ENCODE assay signal across 16 cellular contexts in the genomic region with DNA sequence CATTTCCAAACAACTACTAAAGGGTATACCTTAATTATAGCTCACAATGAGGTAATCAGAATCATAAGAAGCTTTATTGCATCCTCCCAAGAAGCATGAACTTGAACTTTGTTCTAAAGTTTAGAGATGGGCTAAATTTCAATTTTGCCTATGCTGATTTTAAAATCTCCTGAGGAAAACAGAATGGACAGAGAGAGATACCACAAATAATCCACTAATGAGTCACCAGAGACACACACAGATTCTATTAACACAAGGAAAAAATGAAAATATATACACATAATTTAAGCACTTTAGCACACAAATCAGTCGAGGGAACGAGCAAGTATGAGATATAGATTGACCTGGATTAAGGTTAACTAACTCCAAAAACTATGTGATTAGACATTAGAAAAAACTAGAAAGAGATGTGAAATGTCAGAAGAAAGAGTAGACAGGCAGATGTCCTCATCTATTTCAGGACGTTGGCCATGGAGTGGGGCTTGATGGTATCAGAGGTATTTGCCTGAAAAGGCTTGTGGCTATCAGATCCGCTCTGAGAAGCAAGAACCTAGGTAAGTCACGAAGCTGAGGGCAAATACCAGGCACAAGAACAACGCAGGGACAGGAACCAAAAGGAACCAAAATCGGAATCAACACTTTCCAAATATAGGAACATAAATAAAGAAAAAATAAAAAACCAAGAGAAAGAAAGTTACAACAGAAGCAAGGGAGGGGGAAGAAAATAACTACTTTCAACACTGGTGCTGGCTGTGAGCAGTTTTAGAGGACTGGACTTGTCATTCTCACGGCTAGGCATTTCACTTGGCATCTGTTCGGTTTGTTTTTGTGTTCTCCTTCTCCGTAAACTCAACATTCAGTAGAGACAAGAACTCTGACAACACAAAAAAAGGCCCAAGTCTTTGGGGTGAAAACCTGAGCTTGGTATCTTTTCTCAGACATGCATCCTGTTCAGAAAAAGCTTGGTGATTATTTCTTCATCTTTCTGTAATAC.
DNase-seq lines count a peak whose midpoint lies in the region; ATAC-seq and TF ChIP-seq lines count a peak whose summit lies in the region.
"Had no signal": no experiment of that assay in that cellular context is flagged by ENCODE, and none has a peak within 500 bp of the region (broad histone marks: within the 10 kb centered on the region; RNA-seq: fewer than 3 reads in every experiment).

No MANE protein-coding gene starts in this region.

- H3K9me3 ChIP-seq in trophoblast cell (ENCODE audit: insufficient read depth, low read depth, low read length), result no peaks in the 10 kb centered on the region

- no peak overlapping the region for H2BK5ac ChIP-seq in trophoblast cell (ENCODE audit: low read depth, low read length, poor library complexity)

- no peak overlapping the region for H3K27ac ChIP-seq in trophoblast cell (ENCODE audit: low read depth, low read length)
- H3K27ac ChIP-seq: A549 had no signal

- ATAC-seq in GM21529 (IDR thresholded peaks at IDR 0.05; ENCODE audit: unreplicated experiment), result no peak
- ATAC-seq: A549, PC-3 had no signal

- no peak overlapping the region for H4K91ac ChIP-seq in trophoblast cell (ENCODE audit: low read depth, low read length)

- no peaks in the 10 kb centered on the region for H3K79me1 ChIP-seq in trophoblast cell (ENCODE audit: low read length)

- no peaks in the 10 kb centered on the region for H3K27me3 ChIP-seq in trophoblast cell (ENCODE audit: insufficient read depth, low read length)

- H2BK12ac ChIP-seq in trophoblast cell (ENCODE audit: low read length), result no peak overlapping the region

- H3K79me2 ChIP-seq in trophoblast cell (ENCODE audit: control insufficient read depth, insufficient read depth, low read length, poor library complexity), result no peaks in the 10 kb centered on the region

- H3K23ac ChIP-seq in trophoblast cell (ENCODE audit: low read length), result no peak overlapping the region

- no peak overlapping the region for H3K4ac ChIP-seq in trophoblast cell (ENCODE audit: low read depth, low read length)

- no peak overlapping the region for H2AFZ ChIP-seq in trophoblast cell (ENCODE audit: insufficient read depth, low read length, poor library complexity)

- no peak overlapping the region for H2AK5ac ChIP-seq in trophoblast cell (ENCODE audit: low read length)

- no peak overlapping the region for H3K18ac ChIP-seq in trophoblast cell (ENCODE audit: low read length)

- H3K36me3 ChIP-seq in trophoblast cell (ENCODE audit: control insufficient read depth in 1 of 2, insufficient read depth in 2 of 2, low read length in 2 of 2), result no peaks in the 10 kb centered on the region

- H3K9ac ChIP-seq in trophoblast cell (ENCODE audit: low read length), result no peak overlapping the region

- H4K12ac ChIP-seq in trophoblast cell (ENCODE audit: low read depth, low read length), result no peak overlapping the region

- no peaks in the 10 kb centered on the region for H3K4me1 ChIP-seq in trophoblast cell (ENCODE audit: control insufficient read depth in 1 of 2, insufficient read depth in 2 of 2, low read length in 2 of 2)
- H3K4me1 ChIP-seq: A549 had no signal

- no CpG with 5 or more reads among the region's 10 CpGs for WGBS in trophoblast cell (ENCODE audit: extremely low coverage, insufficient coverage, insufficient read length)

- no peak overlapping the region for H3K14ac ChIP-seq in trophoblast cell (ENCODE audit: low read length)

- H3K4me2 ChIP-seq in trophoblast cell (ENCODE audit: low read length), result no peak overlapping the region
- H3K4me2 ChIP-seq: A549 had no signal

- no peak for TF ChIP-seq CTCF in fibroblast of mammary gland (conservative IDR thresholded peaks at IDR 0.05; ENCODE audit: control insufficient read depth, insufficient read depth, low read depth, low read length)

- H3K4me3 ChIP-seq in fibroblast of mammary gland (ENCODE audit: control insufficient read depth, low read depth, low read length), result no peak overlapping the region
- H3K4me3 ChIP-seq in trophoblast cell (ENCODE audit: low read depth, low read length), result no peak overlapping the region
- H3K4me3 ChIP-seq: A549 had no signal

- H2BK120ac ChIP-seq in trophoblast cell (ENCODE audit: insufficient read depth, low read length, poor library complexity), result no peak overlapping the region

- no peak overlapping the region for H4K8ac ChIP-seq in trophoblast cell (ENCODE audit: low read depth, low read length)

- peak; percentile 51 for DNase-seq in EL
- DNase-seq in LHCN-M2 (ENCODE audit: low read depth), result peak; percentile 52
- DNase-seq in fibroblast of mammary gland (ENCODE audit: low read depth), result peak; percentile 8
- peak; percentile 42 to 79 for DNase-seq in trophoblast cell
- DNase-seq in NCI-H187 (lab: John Stamatoyannopoulos, UW), result no peak
- DNase-seq in effector CD4-positive, alpha-beta T cell, result no peak
- no peak for DNase-seq in activated CD4-positive, alpha-beta T cell treated with anti-CD3 and anti-CD28 coated beads, Interleukin-2, amount 50 U/mL, for 1 hour
- DNase-seq: COR-L47, GF-D8, H7, NCI-H146, NCI-H345, NCI-H526 treated with DMSO at 0.1 percent for 48 hours, PC-3 had no signal

Comparison
In these comparisons a context has a peak if more than half of its experiments do, and no peak if none do; other contexts are left out.
1. DNase-seq: peak in EL (single experiment), LHCN-M2 (single experiment), fibroblast of mammary gland (single experiment) and trophoblast cell (2 of 2); none in NCI-H187 (0 of 2), effector CD4-positive, alpha-beta T cell (single experiment) and activated CD4-positive, alpha-beta T cell treated with anti-CD3 and anti-CD28 coated beads, Interleukin-2, amount 50 U/mL, for 1 hour (single experiment).